ENCODE assay signal across 17 cellular contexts in the genomic region with DNA sequence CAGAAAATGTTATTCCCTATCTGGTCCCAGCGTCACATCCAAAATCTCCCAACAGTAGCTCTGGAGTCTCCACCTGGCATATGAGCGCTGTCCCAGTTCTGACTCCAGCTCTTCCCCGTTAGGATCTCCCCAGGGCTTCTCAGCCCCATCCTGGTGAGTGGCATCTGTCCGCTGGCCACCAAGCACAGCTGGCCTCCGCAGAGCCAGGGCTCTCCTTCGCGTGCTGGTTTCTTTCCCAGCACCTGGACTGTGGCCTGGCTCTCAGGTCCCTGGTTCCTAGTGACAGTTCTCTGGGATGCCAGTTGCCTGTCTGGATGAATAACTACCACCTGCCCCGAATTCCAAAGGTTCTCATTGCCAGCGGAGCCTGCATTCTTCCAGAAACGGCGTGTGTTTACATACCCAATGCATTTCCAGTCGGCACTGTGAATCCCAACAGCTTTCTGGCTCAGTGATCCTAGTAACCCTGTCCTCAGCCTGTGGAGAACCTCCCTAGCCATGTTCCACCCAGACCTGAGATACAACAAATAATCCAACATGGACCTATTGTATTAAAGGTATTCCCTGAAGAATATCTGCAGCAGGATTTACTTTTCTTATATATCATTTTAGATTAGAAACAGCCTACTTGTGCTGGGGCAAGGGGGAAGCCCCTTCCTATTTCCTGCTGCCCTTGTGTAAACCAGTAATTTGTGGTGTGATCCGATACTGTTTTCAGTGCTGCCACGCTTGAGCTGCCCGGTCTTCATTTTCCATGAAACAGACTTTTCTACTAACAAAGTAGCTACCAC.
DNase-seq lines count a peak whose midpoint lies in the region; ATAC-seq and FAIRE-seq lines count a peak whose summit lies in the region.
"Had no signal": no experiment of that assay in that cellular context is flagged by ENCODE, and none has a peak within 500 bp of the region (broad histone marks: within the 10 kb centered on the region; RNA-seq: fewer than 3 reads in every experiment).

No MANE protein-coding gene starts in this region.

- no peaks in the 10 kb centered on the region for H3K4me1 Mint-ChIP-seq in activated CD4-positive, alpha-beta T cell treated with anti-CD3 and anti-CD28 coated beads, Interleukin-2, amount 10 ng/mL, durations not matched to agents 24 days and 14 days
- H3K4me1 Mint-ChIP-seq: activated CD4-positive, alpha-beta T cell treated with anti-CD3 and anti-CD28 coated beads, Interleukin-2, amount 10 ng/mL, durations not matched to agents 7 days and 5 days had no signal

- no peaks in the 10 kb centered on the region for H3K36me3 Mint-ChIP-seq in activated CD4-positive, alpha-beta T cell treated with anti-CD3 and anti-CD28 coated beads, Interleukin-2, amount 10 ng/mL, durations not matched to agents 24 days and 14 days (ENCODE audit: low read depth)

- peak; percentile 92 for ATAC-seq in GM19043 (IDR thresholded peaks at IDR 0.05; ENCODE audit: low read depth, unreplicated experiment)
- peak; percentile 58 for ATAC-seq in HG02571 (IDR thresholded peaks at IDR 0.05; ENCODE audit: unreplicated experiment)
- ATAC-seq in HG03432 (IDR thresholded peaks at IDR 0.05; ENCODE audit: unreplicated experiment) = peak; percentile 87
- ATAC-seq: right cardiac atrium had no signal

- no peak overlapping the region for H3K4me3 Mint-ChIP-seq in activated CD4-positive, alpha-beta T cell treated with anti-CD3 and anti-CD28 coated beads, Interleukin-2, amount 10 ng/mL, durations not matched to agents 24 days and 14 days
- H3K4me3 Mint-ChIP-seq: activated CD4-positive, alpha-beta T cell treated with anti-CD3 and anti-CD28 coated beads, Interleukin-2, amount 10 ng/mL, durations not matched to agents 7 days and 5 days had no signal

- H3K9me3 Mint-ChIP-seq in activated CD4-positive, alpha-beta T cell treated with anti-CD3 and anti-CD28 coated beads, Interleukin-2, amount 10 ng/mL, durations not matched to agents 24 days and 14 days = no peaks in the 10 kb centered on the region

- DNase-seq in activated CD4-positive, alpha-beta T cell treated with anti-CD3 and anti-CD28 coated beads, Interleukin-2, amount 10 ng/mL, durations not matched to agents 24 days and 14 days = no peak
- no peak for DNase-seq in urothelium cell line (ENCODE audit: low spot score)
- no peak for DNase-seq in amniotic stem cell (lab: John Stamatoyannopoulos, UW)
- no peak for DNase-seq in NCI-H1930 (lab: John Stamatoyannopoulos, UW)
- DNase-seq: activated CD4-positive, alpha-beta T cell treated with anti-CD3 and anti-CD28 coated beads, Interleukin-2, amount 10 ng/mL, durations not matched to agents 7 days and 5 days; activated CD8-positive, alpha-beta memory T cell treated with anti-CD3 and anti-CD28 coated beads, Interleukin-2, amount 50 U/mL, for 4 hours; activated effector memory CD4-positive, alpha-beta T cell treated with anti-CD3 and anti-CD28 coated beads, Interleukin-2, amount 50 U/mL, for 16 hours; DMS79; NCI-H1417; NCI-H69; OCI-M1; right cardiac atrium; SHP77 had no signal

- intact Hi-C loops in activated CD4-positive, alpha-beta T cell treated with anti-CD3 and anti-CD28 coated beads, Interleukin-2, amount 10 ng/mL, durations not matched to agents 24 days and 14 days (cut with micrococcal nuclease) = no loop called here

- no peak for FAIRE-seq in urothelium cell line (lab: Jason Lieb, UNC)
- FAIRE-seq: H1 had no signal

- H3K27ac Mint-ChIP-seq in activated CD4-positive, alpha-beta T cell treated with anti-CD3 and anti-CD28 coated beads, Interleukin-2, amount 10 ng/mL, durations not matched to agents 24 days and 14 days = no peak overlapping the region
- H3K27ac Mint-ChIP-seq: activated CD4-positive, alpha-beta T cell treated with anti-CD3 and anti-CD28 coated beads, Interleukin-2, amount 10 ng/mL, durations not matched to agents 7 days and 5 days had no signal

- H3K27me3 Mint-ChIP-seq in activated CD4-positive, alpha-beta T cell treated with anti-CD3 and anti-CD28 coated beads, Interleukin-2, amount 10 ng/mL, durations not matched to agents 24 days and 14 days = no peaks in the 10 kb centered on the region
- H3K27me3 Mint-ChIP-seq: activated CD4-positive, alpha-beta T cell treated with anti-CD3 and anti-CD28 coated beads, Interleukin-2, amount 10 ng/mL, durations not matched to agents 7 days and 5 days had no signal
